Comparison of ENCODE assay signal across 9 cellular contexts in the genomic region with DNA sequence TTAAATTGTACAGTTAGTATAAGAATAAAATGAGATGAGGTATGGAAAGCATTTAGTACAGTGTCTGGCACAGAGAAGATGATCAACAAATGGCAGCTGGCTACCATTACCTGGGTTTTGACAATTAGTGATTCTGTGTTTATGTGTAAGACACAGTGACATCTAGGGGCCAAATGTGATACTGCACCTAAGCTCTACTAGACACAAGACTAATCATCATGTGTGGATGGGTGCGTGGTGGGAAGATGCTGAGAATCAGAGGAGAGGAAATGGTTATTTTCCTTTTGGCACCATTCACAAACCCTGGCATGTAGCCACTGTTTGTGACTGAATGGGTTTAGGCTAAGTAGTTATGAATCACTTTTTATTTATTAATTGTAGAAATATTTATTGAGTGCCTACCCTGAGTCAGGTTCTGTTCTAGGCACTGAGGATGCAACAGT.
DNase-seq lines count a peak whose midpoint lies in the region; ATAC-seq and TF ChIP-seq lines count a peak whose summit lies in the region.
"Had no signal": no experiment of that assay in that cellular context is flagged by ENCODE, and none has a peak within 500 bp of the region (broad histone marks: within the 10 kb centered on the region; RNA-seq: fewer than 3 reads in every experiment).

No MANE protein-coding gene starts in this region.

- peaks cover 2% of the 10 kb centered on the region for H3K27me3 Mint-ChIP-seq in activated CD4-positive, alpha-beta T cell treated with anti-CD3 and anti-CD28 coated beads, Interleukin-2, amount 10 ng/mL, durations not matched to agents 7 days and 5 days

- peak; percentile 32 for DNase-seq in activated CD4-positive, alpha-beta T cell treated with anti-CD3 and anti-CD28 coated beads, Interleukin-2, amount 10 ng/mL, durations not matched to agents 7 days and 5 days
- no peak for DNase-seq in activated CD4-positive, alpha-beta T cell treated with anti-CD3 and anti-CD28 coated beads, Interleukin-2, amount 50 U/mL, for 1 hour
- DNase-seq in LNCaP clone FGC (ENCODE audit: low read depth): no peak
- peak; percentile 33 for DNase-seq in ecto neural progenitor cell (ENCODE audit: low spot score)
- DNase-seq in trophoblast cell: peak; percentile 13 to 59
- DNase-seq in activated CD8-positive, alpha-beta memory T cell treated with anti-CD3 and anti-CD28 coated beads, Interleukin-2, amount 50 U/mL, for 48 hours: no peak
- DNase-seq in AG08395 (ENCODE audit: low spot score): no peak

- peaks cover 3% of the 10 kb centered on the region for H3K36me3 Mint-ChIP-seq in activated CD4-positive, alpha-beta T cell treated with anti-CD3 and anti-CD28 coated beads, Interleukin-2, amount 10 ng/mL, durations not matched to agents 7 days and 5 days (ENCODE audit: low read depth)

- peak; percentile 51 for TF ChIP-seq CTCF in LNCaP clone FGC (IDR thresholded peaks at IDR 0.05; ENCODE audit: control insufficient read depth, extremely low read depth, insufficient read depth)

- no peaks in the 10 kb centered on the region for H3K27me3 ChIP-seq in trophoblast cell (ENCODE audit: insufficient read depth, low read length)

- H2BK120ac ChIP-seq in trophoblast cell (ENCODE audit: insufficient read depth, low read length, poor library complexity): no peak overlapping the region

- no peaks in the 10 kb centered on the region for H3K9me3 ChIP-seq in trophoblast cell (ENCODE audit: insufficient read depth, low read depth, low read length)

- no peak overlapping the region for H3K27ac ChIP-seq in trophoblast cell (ENCODE audit: low read depth, low read length)

- no peak overlapping the region for H3K9ac ChIP-seq in trophoblast cell (ENCODE audit: low read length)

- no peaks in the 10 kb centered on the region for H3K4me1 ChIP-seq in trophoblast cell (ENCODE audit: control insufficient read depth in 1 of 2, insufficient read depth in 2 of 2, low read length in 2 of 2)

- H3K4ac ChIP-seq in trophoblast cell (ENCODE audit: low read depth, low read length): no peak overlapping the region

- H3K4me3 ChIP-seq in LNCaP clone FGC (ENCODE audit: low read depth, low read length) (no peak overlapping the region), trophoblast cell (ENCODE audit: low read depth, low read length) (no peak overlapping the region)

- H3K14ac ChIP-seq in trophoblast cell (ENCODE audit: low read length): no peak overlapping the region

- H3K79me2 ChIP-seq in trophoblast cell (ENCODE audit: control insufficient read depth, insufficient read depth, low read length, poor library complexity): no peaks in the 10 kb centered on the region

- POLR2A ChIA-PET in activated CD4-positive, alpha-beta T cell treated with anti-CD3 and anti-CD28 coated beads, Interleukin-2, amount 10 ng/mL, durations not matched to agents 7 days and 5 days (lab: Charles Lee): no interaction called here

- H4K8ac ChIP-seq in trophoblast cell (ENCODE audit: low read depth, low read length): no peak overlapping the region

- CTCF ChIA-PET in activated CD4-positive, alpha-beta T cell treated with anti-CD3 and anti-CD28 coated beads, Interleukin-2, amount 10 ng/mL, durations not matched to agents 7 days and 5 days (lab: Charles Lee): interaction anchor here (1.8 kb wide), 1 partner anchor 10 kb away, joined by 4 read pairs; no protein-coding TSS in a partner anchor

- no peak overlapping the region for H2AFZ ChIP-seq in trophoblast cell (ENCODE audit: insufficient read depth, low read length, poor library complexity)

- H3K27ac Mint-ChIP-seq in activated CD4-positive, alpha-beta T cell treated with anti-CD3 and anti-CD28 coated beads, Interleukin-2, amount 10 ng/mL, durations not matched to agents 7 days and 5 days: no peak overlapping the region
- H3K27ac Mint-ChIP-seq: dendritic cell treated with granulocyte-macrophage colony-stimulating factor and Interleukin-4, amounts not matched to agents 40 ng/mL and 50 ng/mL, for 4 days had no signal

- H3K36me3 ChIP-seq in trophoblast cell (ENCODE audit: control insufficient read depth in 1 of 2, insufficient read depth in 2 of 2, low read length in 2 of 2): no peaks in the 10 kb centered on the region

- no peak overlapping the region for H2BK5ac ChIP-seq in trophoblast cell (ENCODE audit: low read depth, low read length, poor library complexity)

- H2AK5ac ChIP-seq in trophoblast cell (ENCODE audit: low read length): no peak overlapping the region

- ATAC-seq in GM19035 (IDR thresholded peaks at IDR 0.05; ENCODE audit: unreplicated experiment): no peak

- no peak overlapping the region for H4K91ac ChIP-seq in trophoblast cell (ENCODE audit: low read depth, low read length)

- H3K4me1 Mint-ChIP-seq in activated CD4-positive, alpha-beta T cell treated with anti-CD3 and anti-CD28 coated beads, Interleukin-2, amount 10 ng/mL, durations not matched to agents 7 days and 5 days: no peaks in the 10 kb centered on the region

- H4K12ac ChIP-seq in trophoblast cell (ENCODE audit: low read depth, low read length): no peak overlapping the region

- H3K4me2 ChIP-seq in trophoblast cell (ENCODE audit: low read length): no peak overlapping the region

- H3K4me3 Mint-ChIP-seq in activated CD4-positive, alpha-beta T cell treated with anti-CD3 and anti-CD28 coated beads, Interleukin-2, amount 10 ng/mL, durations not matched to agents 7 days and 5 days: no peak overlapping the region
- H3K4me3 Mint-ChIP-seq: dendritic cell treated with granulocyte-macrophage colony-stimulating factor and Interleukin-4, amounts not matched to agents 40 ng/mL and 50 ng/mL, for 4 days had no signal

- H3K9me3 Mint-ChIP-seq in activated CD4-positive, alpha-beta T cell treated with anti-CD3 and anti-CD28 coated beads, Interleukin-2, amount 10 ng/mL, durations not matched to agents 7 days and 5 days: peaks cover 14% of the 10 kb centered on the region

- H3K18ac ChIP-seq in trophoblast cell (ENCODE audit: low read length): no peak overlapping the region

- no peak overlapping the region for H3K23ac ChIP-seq in trophoblast cell (ENCODE audit: low read length)

- no peaks in the 10 kb centered on the region for H3K79me1 ChIP-seq in trophoblast cell (ENCODE audit: low read length)

- no peak overlapping the region for H2BK12ac ChIP-seq in trophoblast cell (ENCODE audit: low read length)

- no CpG with 5 or more reads among the region's 1 CpG for WGBS in trophoblast cell (ENCODE audit: extremely low coverage, insufficient coverage, insufficient read length)

Comparison
In these comparisons a context has a peak if more than half of its experiments do, and no peak if none do; other contexts are left out.
1. DNase-seq: peak in activated CD4-positive, alpha-beta T cell treated with anti-CD3 and anti-CD28 coated beads, Interleukin-2, amount 10 ng/mL, durations not matched to agents 7 days and 5 days (single experiment), ecto neural progenitor cell (single experiment) and trophoblast cell (2 of 2); none in activated CD4-positive, alpha-beta T cell treated with anti-CD3 and anti-CD28 coated beads, Interleukin-2, amount 50 U/mL, for 1 hour (single experiment), LNCaP clone FGC (single experiment), activated CD8-positive, alpha-beta memory T cell treated with anti-CD3 and anti-CD28 coated beads, Interleukin-2, amount 50 U/mL, for 48 hours (single experiment) and AG08395 (single experiment).